ENCODE assay signal across 8 cellular contexts in genomic region chr12:47705571-47706425, GRCh38. TPM values are rescaled to one million over a fixed set of nuclear protein-coding genes. Genes with fewer than 3 reads are reported as not detected.
DNase-seq lines count a peak whose midpoint lies in the region; ATAC-seq, FAIRE-seq and TF ChIP-seq lines count a peak whose summit lies in the region.

A gene with protein sequence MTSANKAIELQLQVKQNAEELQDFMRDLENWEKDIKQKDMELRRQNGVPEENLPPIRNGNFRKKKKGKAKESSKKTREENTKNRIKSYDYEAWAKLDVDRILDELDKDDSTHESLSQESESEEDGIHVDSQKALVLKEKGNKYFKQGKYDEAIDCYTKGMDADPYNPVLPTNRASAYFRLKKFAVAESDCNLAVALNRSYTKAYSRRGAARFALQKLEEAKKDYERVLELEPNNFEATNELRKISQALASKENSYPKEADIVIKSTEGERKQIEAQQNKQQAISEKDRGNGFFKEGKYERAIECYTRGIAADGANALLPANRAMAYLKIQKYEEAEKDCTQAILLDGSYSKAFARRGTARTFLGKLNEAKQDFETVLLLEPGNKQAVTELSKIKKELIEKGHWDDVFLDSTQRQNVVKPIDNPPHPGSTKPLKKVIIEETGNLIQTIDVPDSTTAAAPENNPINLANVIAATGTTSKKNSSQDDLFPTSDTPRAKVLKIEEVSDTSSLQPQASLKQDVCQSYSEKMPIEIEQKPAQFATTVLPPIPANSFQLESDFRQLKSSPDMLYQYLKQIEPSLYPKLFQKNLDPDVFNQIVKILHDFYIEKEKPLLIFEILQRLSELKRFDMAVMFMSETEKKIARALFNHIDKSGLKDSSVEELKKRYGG (minus strand): TSS chr12:47706030. CDS start chr12:47702840, 3,190 bp downstream.

- no peaks in the 10 kb centered on the region for H3K9me1 ChIP-seq in keratinocyte (ENCODE audit: control insufficient read depth, extremely low read depth, insufficient read depth, low read length)

- H3K4me3 ChIP-seq in keratinocyte (ENCODE audit: control insufficient read depth in 2 of 3, extremely low read depth in 1 of 3, insufficient read depth in 2 of 3, low read depth in 1 of 3, low read length in 3 of 3): peak within 1 kb of the TSS; percentile 69 to 94 (median 93)

- H3K4me2 ChIP-seq in keratinocyte (ENCODE audit: control insufficient read depth, extremely low read depth, insufficient read depth, low read depth, low read length): peak within 1 kb of the TSS; percentile 97

- H3K4me1 ChIP-seq in keratinocyte (ENCODE audit: control insufficient read depth, extremely low read depth, insufficient read depth, low read length): peaks cover 11% of the 10 kb centered on the region

- H3K9me3 ChIP-seq in keratinocyte (ENCODE audit: control insufficient read depth, low read depth, low read length): no peaks in the 10 kb centered on the region

- H3K27ac ChIP-seq in keratinocyte (ENCODE audit: control insufficient read depth, insufficient read depth, low read length): peak within 1 kb of the TSS; percentile 88

- H4K20me1 ChIP-seq in keratinocyte (ENCODE audit: control insufficient read depth, extremely low read depth, insufficient read depth, low read length): no peaks in the 10 kb centered on the region

- DNase-seq in AG09319 (ENCODE audit: extremely low read depth, low read depth) (peak; percentile 77), NCI-H460 (ENCODE audit: extremely low read depth, low read depth) (peak; percentile 92), cerebellum (ENCODE audit: low spot score) (peak; percentile 93), keratinocyte (ENCODE audit: low read depth, low spot score) (peak; percentile 75)
- DNase-seq in activated CD4-positive, CD25-positive, alpha-beta regulatory T cell treated with anti-CD3 and anti-CD28 coated beads, Interleukin-2, amount 50 U/mL, for 72 hours: peak; percentile 99
- peak; percentile 94 to 98 for DNase-seq in stimulated activated CD4-positive, alpha-beta T cell treated with anti-CD3 and anti-CD28 coated beads, Interleukin-15, amount 100 ng/mL, for 1 hour (ENCODE audit: low read depth in 1 of 2, low spot score in 1 of 2)

- ATAC-seq in GM19025 (IDR thresholded peaks at IDR 0.05; ENCODE audit: low read depth, unreplicated experiment) (peak; percentile 82), HG03342 (IDR thresholded peaks at IDR 0.05; ENCODE audit: unreplicated experiment) (peak; percentile 81)

- peaks cover 23% of the 10 kb centered on the region for H3K79me2 ChIP-seq in keratinocyte (ENCODE audit: control insufficient read depth, insufficient read depth, low read length)

- dilution Hi-C loops in keratinocyte (cut with MboI; ENCODE audit: extremely low pct_ligation_motif_present, low sequenced_read_pairs): no loop called here

- no peaks in the 10 kb centered on the region for H3K27me3 ChIP-seq in keratinocyte (ENCODE audit: control insufficient read depth, extremely low read depth, insufficient read depth, low read length)

- peak; percentile 62 for TF ChIP-seq CTCF in AG09319 (IDR thresholded peaks at IDR 0.05; ENCODE audit: low read depth, low read length)
- TF ChIP-seq CTCF in keratinocyte (optimal IDR thresholded peaks at IDR 0.05 in 1 of 3, IDR thresholded peaks at IDR 0.05 in 1 of 3, conservative IDR thresholded peaks at IDR 0.05 in 1 of 3; ENCODE audit: extremely low read depth in 1 of 3, insufficient read depth in 2 of 3, low read length in 3 of 3): peak; percentile 43 to 77 (median 68)

- H2AFZ ChIP-seq in keratinocyte (ENCODE audit: control insufficient read depth, low read length): peak within 1 kb of the TSS; percentile 93

- no peaks in the 10 kb centered on the region for H3K36me3 ChIP-seq in keratinocyte (ENCODE audit: control insufficient read depth in 2 of 2, extremely low read depth in 1 of 2, insufficient read depth in 2 of 2, low read length in 2 of 2)

- H3K9ac ChIP-seq in keratinocyte (ENCODE audit: control insufficient read depth, extremely low read depth, insufficient read depth, low read length): peak within 1 kb of the TSS; percentile 80

- FAIRE-seq in keratinocyte (lab: Jason Lieb, UNC): peak; percentile 43

RNA-seq across cellular contexts. Expression of the gene that starts here (rescaled TPM):
- total RNA-seq in NCI-H460 (2014; rRNA removed; shearing (Covaris generic)): 37.9 and 43.7 TPM in 2 replicates
- polyA plus RNA-seq in NCI-H460 (2014; cell fraction: nucleus; rRNA removed): 15.2 and 25.1 TPM in 2 replicates
- total RNA-seq in cerebellum: 24.3 TPM
- 10.2 to 22.9 TPM (median 11.8 TPM) in 3 replicates for polyA plus RNA-seq in keratinocyte
- 54.5 TPM for polyA plus RNA-seq in keratinocyte (2011; ENCODE audit: low read depth)
- polyA plus RNA-seq in keratinocyte (2011; cell fraction: cytosol; rRNA removed): 9.6 and 19.9 TPM in 2 replicates
- polyA plus RNA-seq in keratinocyte (2011; cell fraction: nucleus; rRNA removed): 12.4 and 17.7 TPM in 2 replicates
- 10.8 and 16.3 TPM in 2 replicates for polyA plus RNA-seq in keratinocyte (2012; ENCODE audit: low replicate concordance)
- polyA minus RNA-seq in keratinocyte: 0.39 to 10.7 TPM (median 3.2 TPM) in 3 replicates
- polyA minus RNA-seq in keratinocyte (2011; cell fraction: cytosol; rRNA and poly(A)+ RNA removed): 3.8 TPM
- 5.4 and 12.2 TPM in 2 replicates for polyA minus RNA-seq in keratinocyte (2011; cell fraction: nucleus; rRNA and poly(A)+ RNA removed)

Comparison
In these comparisons a context has a peak if more than half of its experiments do, and no peak if none do; other contexts are left out.
1. Peak in every context shown above with its lines: DNase-seq, ATAC-seq, H3K4me3 ChIP-seq and H3K27ac ChIP-seq.